8 cellular contexts compared by ENCODE assay signal in the genomic region with DNA sequence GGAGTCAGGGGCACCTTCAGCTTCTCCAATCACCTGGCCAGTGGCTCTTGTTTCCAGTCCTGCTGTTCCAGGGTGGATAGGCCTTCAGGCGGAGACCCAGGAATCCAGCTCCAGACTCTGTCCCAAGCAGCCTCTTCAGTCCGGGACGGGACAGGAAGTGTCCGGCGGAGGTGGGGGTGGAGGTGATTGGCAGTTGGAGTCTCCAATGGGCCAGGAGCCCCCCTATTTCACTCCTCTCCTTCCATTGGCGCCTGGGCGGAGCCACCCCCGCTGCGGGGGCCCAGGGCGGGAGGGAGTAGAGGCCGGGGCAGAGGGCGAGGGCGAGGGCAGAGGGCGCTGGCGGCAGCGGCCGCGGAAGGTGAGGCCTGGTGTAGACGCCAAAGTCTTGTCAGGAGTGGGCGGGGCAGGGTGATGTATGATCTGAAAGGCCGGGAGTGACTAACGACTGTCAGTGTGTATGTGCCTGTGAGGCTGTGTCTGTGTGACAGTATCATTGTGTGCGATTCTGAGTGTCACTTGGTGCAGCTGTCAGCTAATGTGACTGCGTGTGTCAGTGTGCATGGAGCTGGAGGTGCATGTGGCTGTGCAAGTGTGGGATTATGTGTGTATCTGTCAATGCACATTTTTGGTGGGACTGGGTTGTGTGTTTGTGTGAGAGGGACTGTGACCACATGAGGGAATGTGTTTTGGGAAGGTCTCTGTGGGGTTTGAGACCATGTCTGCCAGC. TPM values are rescaled to one million over a fixed set of nuclear protein-coding genes. Genes with fewer than 3 reads are reported as not detected.
DNase-seq lines count a peak whose midpoint lies in the region; ATAC-seq and TF ChIP-seq lines count a peak whose summit lies in the region.

IL11RA (plus strand) TSS at position 310 of the 727 bp plus-strand sequence. CDS start 3,033 bp downstream, outside the sequence.

- H3K27me3 ChIP-seq in stomach smooth muscle (ENCODE audit: control insufficient read depth in 1 of 2, insufficient read depth in 2 of 2, low read length in 2 of 2) = no peaks in the 10 kb centered on the region

- DNase-seq in ELR (ENCODE audit: low read depth) (peak; percentile 92), NCI-H1694 treated with DMSO at 0.1 percent for 48 hours (lab: John Stamatoyannopoulos, UW) (peak; percentile 81), fibroblast of gingiva (ENCODE audit: low read depth) (peak; percentile 94), mucosa of descending colon (peak; percentile 91 to 92 (median 92)), D341Med (ENCODE audit: low spot score) (no peak)
- peak; percentile 41 for DNase-seq in activated T-cell treated with anti-CD3 and anti-CD28 coated beads, Interleukin-2, amount 50 U/mL, for 1 hour

- peaks cover 29% of the 10 kb centered on the region for H3K4me1 ChIP-seq in mucosa of descending colon (ENCODE audit: low read depth)
- H3K4me1 ChIP-seq in stomach smooth muscle (ENCODE audit: control insufficient read depth, insufficient read depth, low read length) = peaks cover 72% of the 10 kb centered on the region

- intact Hi-C loops in mucosa of descending colon (cut with DNase I, micrococcal nuclease) = no loop called here

- ATAC-seq in mucosa of descending colon = peak; percentile 92
- no peak for ATAC-seq in GM19023 (IDR thresholded peaks at IDR 0.05; ENCODE audit: unreplicated experiment)

- no peaks in the 10 kb centered on the region for H3K36me3 ChIP-seq in mucosa of descending colon (ENCODE audit: low read depth)
- peaks cover 13 to 20% of the 10 kb centered on the region in 2 donors for H3K36me3 ChIP-seq in stomach smooth muscle (ENCODE audit: control insufficient read depth in 2 of 2, insufficient read depth in 2 of 2, low read length in 2 of 2)

- no peak for TF ChIP-seq CTCF in mucosa of descending colon (IDR thresholded peaks at IDR 0.05)

- H3K4me3 ChIP-seq in mucosa of descending colon (peak within 1 kb of the TSS; percentile 3), stomach smooth muscle (ENCODE audit: low read length in 2 of 2) (peak within 1 kb of the TSS; percentile 70 to 82)

- peak within 1 kb of the TSS; percentile 93 for H3K27ac ChIP-seq in stomach smooth muscle (ENCODE audit: low read length)

- no peaks in the 10 kb centered on the region for H3K9me3 ChIP-seq in mucosa of descending colon
- no peaks in the 10 kb centered on the region for H3K9me3 ChIP-seq in stomach smooth muscle (ENCODE audit: control insufficient read depth in 2 of 2, low read length in 2 of 2)

- peak within 1 kb of the TSS; percentile 67 to 78 for H3K9ac ChIP-seq in stomach smooth muscle (ENCODE audit: low read length in 2 of 2)

RNA-seq across cellular contexts. Expression of gene IL11RA, which starts in this region (rescaled TPM):
- total RNA-seq in mucosa of descending colon = 10 to 100 TPM; 18.8 to 57.4 (median 41.0) TPM
